9 cellular contexts compared by ENCODE assay signal in genomic region chr17:43791589-43791988, GRCh38. TPM values are rescaled to one million over a fixed set of nuclear protein-coding genes. Genes with fewer than 3 reads are reported as not detected.
DNase-seq lines count a peak whose midpoint lies in the region; ATAC-seq and TF ChIP-seq lines count a peak whose summit lies in the region.
"Had no signal": no experiment of that assay in that cellular context is flagged by ENCODE, and none has a peak within 500 bp of the region (broad histone marks: within the 10 kb centered on the region; RNA-seq: fewer than 3 reads in every experiment).

No MANE protein-coding gene starts in this region.

- intact Hi-C loops in HCT116 (cut with micrococcal nuclease) (no loop called here), PC-9 (cut with micrococcal nuclease; ENCODE audit: unreplicated experiment) (no loop called here)
- intact Hi-C loops in activated CD4-positive, alpha-beta memory T cell treated with anti-CD3 and anti-CD28 coated beads for 36 hours (cut with micrococcal nuclease) = no loop called here

- peak overlapping the region; percentile 23; the same call in 1 of the 2 replicates for H3K9ac ChIP-seq in HCT116 (ENCODE audit: low read length)

- DNase-seq in AG08395 (ENCODE audit: low spot score) (peak; percentile 41), HCT116 (ENCODE audit: low read depth, low spot score) (peak; percentile 82), PC-9 (peak; percentile 11 to 71), fibroblast of pulmonary artery (ENCODE audit: low read depth) (peak; percentile 58), osteocyte (ENCODE audit: extremely low spot score, unreplicated experiment) (no peak), CD1c-positive myeloid dendritic cell (ENCODE audit: extremely low spot score) (no peak)
- no peak for DNase-seq in activated CD4-positive, alpha-beta memory T cell treated with anti-CD3 and anti-CD28 coated beads for 36 hours
- DNase-seq in activated T-cell treated with anti-CD3 and anti-CD28 coated beads, Interleukin-2, amount 50 U/mL, for 48 hours = no peak

- H3K4me2 ChIP-seq in HCT116 (ENCODE audit: low read length) (peak overlapping the region; percentile 65), PC-9 (peak overlapping the region; percentile 27; the same call in 1 of the 2 replicates)

- no peaks in the 10 kb centered on the region for H3K36me3 Mint-ChIP-seq in activated CD4-positive, alpha-beta memory T cell treated with anti-CD3 and anti-CD28 coated beads for 36 hours
- H3K36me3 Mint-ChIP-seq in osteocyte (ENCODE audit: unreplicated experiment) = peaks cover 3% of the 10 kb centered on the region

- CTCF ChIA-PET in HCT116 (lab: Charles Lee) = interaction anchor here (3.1 kb wide), 1 partner anchor 49 kb away, joined by 9 read pairs; no protein-coding TSS in a partner anchor
- CTCF ChIA-PET in PC-9 (lab: Charles Lee) = interaction anchor here (0.6 kb wide), 1 partner anchor 51 kb away, joined by 4 read pairs; no protein-coding TSS in a partner anchor
- CTCF ChIA-PET in activated CD4-positive, alpha-beta memory T cell treated with anti-CD3 and anti-CD28 coated beads for 36 hours (lab: Charles Lee) = no interaction called here

- H3K27me3 ChIP-seq in HCT116 (ENCODE audit: insufficient read depth, low read length) (no peaks in the 10 kb centered on the region), PC-9 (ENCODE audit: insufficient read depth, low read depth) (peaks cover 16% of the 10 kb centered on the region; the same call in 1 of the 2 replicates)

- H3K4me1 Mint-ChIP-seq in activated CD4-positive, alpha-beta memory T cell treated with anti-CD3 and anti-CD28 coated beads for 36 hours (ENCODE audit: low read depth) = peaks cover 7% of the 10 kb centered on the region
- H3K4me1 Mint-ChIP-seq in osteocyte (ENCODE audit: unreplicated experiment) = no peaks in the 10 kb centered on the region

- no peaks in the 10 kb centered on the region for H4K20me1 ChIP-seq in HCT116 (ENCODE audit: insufficient read depth)
- H4K20me1 ChIP-seq in PC-9 (ENCODE audit: insufficient read depth) = no peaks in the 10 kb centered on the region

- peak overlapping the region; percentile 9 to 35; a peak in 3 of 4 replicates for H3K4me3 ChIP-seq in HCT116 (replicated peaks in 1 of 2; ENCODE audit: low read depth in 1 of 2, low read length in 2 of 2)
- no peak overlapping the region for H3K4me3 ChIP-seq in PC-9
- H3K4me3 ChIP-seq in fibroblast of pulmonary artery (replicated peaks; ENCODE audit: low read depth, low read length) = no peak overlapping the region

- TF ChIP-seq RAD21 in HCT116 (IDR thresholded peaks at IDR 0.05; ENCODE audit: low read depth) = no peak

- H3K27ac ChIP-seq in HCT116 (ENCODE audit: low read depth, low read length) (peak overlapping the region; percentile 27; the same call in 1 of the 2 replicates), PC-9 (no peak overlapping the region)

- RAD21 ChIA-PET in HCT116 (lab: Charles Lee; ENCODE audit: low non-redundant PET in 1 of 2, low total read pairs in 2 of 2, uncharacterized antibody in 2 of 2, unreplicated experiment in 2 of 2) = no interaction called here

- H3K27me3 Mint-ChIP-seq in activated CD4-positive, alpha-beta memory T cell treated with anti-CD3 and anti-CD28 coated beads for 36 hours = peaks cover 6% of the 10 kb centered on the region
- H3K27me3 Mint-ChIP-seq in osteocyte (ENCODE audit: unreplicated experiment) = peaks cover 21% of the 10 kb centered on the region

- POLR2A ChIA-PET in HCT116 (lab: Charles Lee) = no interaction called here
- POLR2A ChIA-PET in PC-9 (lab: Charles Lee; ENCODE audit: unreplicated experiment) = no interaction called here
- POLR2A ChIA-PET in activated CD4-positive, alpha-beta memory T cell treated with anti-CD3 and anti-CD28 coated beads for 36 hours (lab: Charles Lee) = no interaction called here

- no peaks in the 10 kb centered on the region for H3K9me2 ChIP-seq in HCT116 (ENCODE audit: insufficient read depth)
- no peaks in the 10 kb centered on the region for H3K9me2 ChIP-seq in PC-9 (ENCODE audit: insufficient read depth)

- ATAC-seq in HCT116 = peak; percentile 95

- H3K4me1 ChIP-seq in HCT116 (ENCODE audit: control insufficient read depth in 1 of 2, insufficient read depth in 2 of 2, low read length in 2 of 2) = peaks cover 10 to 12% of the 10 kb centered on the region in 2 experiments
- no peaks in the 10 kb centered on the region; the same call in 1 of the 2 replicates for H3K4me1 ChIP-seq in PC-9 (replicated peaks; ENCODE audit: insufficient read depth)

- H2AFZ ChIP-seq in HCT116 (ENCODE audit: low read depth, low read length, poor library complexity, severe bottlenecking) (peak overlapping the region; percentile 82), PC-9 (no peak overlapping the region)

- no peaks in the 10 kb centered on the region for H3F3A ChIP-seq in PC-9 (ENCODE audit: insufficient read depth, low read depth)

- H3K27ac Mint-ChIP-seq in activated CD4-positive, alpha-beta memory T cell treated with anti-CD3 and anti-CD28 coated beads for 36 hours = no peak overlapping the region
- no peak overlapping the region for H3K27ac Mint-ChIP-seq in osteocyte (ENCODE audit: unreplicated experiment)

- H3K9me3 Mint-ChIP-seq in activated CD4-positive, alpha-beta memory T cell treated with anti-CD3 and anti-CD28 coated beads for 36 hours = no peaks in the 10 kb centered on the region
- H3K9me3 Mint-ChIP-seq in osteocyte (ENCODE audit: unreplicated experiment) = no peaks in the 10 kb centered on the region

- BruUV-seq in HCT116 (replicated peaks; lab: Mats Ljungman, UMichigan) (no TSS peak), PC-9 (replicated peaks; lab: Mats Ljungman, UMichigan) (no TSS peak)

- H3K4me3 Mint-ChIP-seq in activated CD4-positive, alpha-beta memory T cell treated with anti-CD3 and anti-CD28 coated beads for 36 hours = no peak overlapping the region
- no peak overlapping the region for H3K4me3 Mint-ChIP-seq in osteocyte (ENCODE audit: unreplicated experiment)

- H3K36me3 ChIP-seq in HCT116 (ENCODE audit: control insufficient read depth in 1 of 2, insufficient read depth in 2 of 2, low read length in 2 of 2) (no peaks in the 10 kb centered on the region), PC-9 (ENCODE audit: low read depth) (no peaks in the 10 kb centered on the region)

- H3K9me3 ChIP-seq in HCT116 (ENCODE audit: control insufficient read depth in 1 of 2, insufficient read depth in 1 of 2, low read depth in 1 of 2, low read length in 2 of 2) (no peaks in the 10 kb centered on the region), PC-9 (ENCODE audit: insufficient read depth, low read depth) (no peaks in the 10 kb centered on the region)

- no peak for TF ChIP-seq CTCF in HCT116 (IDR thresholded peaks at IDR 0.05 in 2 of 3, conservative IDR thresholded peaks at IDR 0.05 in 1 of 3; ENCODE audit: borderline replicate concordance in 1 of 3, insufficient read depth in 1 of 3, low read depth in 2 of 3, low read length in 2 of 3)
- no peak for TF ChIP-seq CTCF in PC-9 (conservative IDR thresholded peaks at IDR 0.05)
- no peak for TF ChIP-seq CTCF in fibroblast of pulmonary artery (IDR thresholded peaks at IDR 0.05; ENCODE audit: low read length, missing control alignments)
- no peak for TF ChIP-seq CTCF in osteocyte (IDR thresholded peaks at IDR 0.05)

- no peak for TF ChIP-seq POLR2A in HCT116 (IDR thresholded peaks at IDR 0.05; ENCODE audit: borderline replicate concordance, extremely low read depth, insufficient read depth, insufficient read length)

- H3K79me2 ChIP-seq in HCT116 (ENCODE audit: insufficient read depth, low read length) (no peaks in the 10 kb centered on the region), PC-9 (ENCODE audit: low read depth) (no peaks in the 10 kb centered on the region)

TF ChIP-seq in HCT116, 20 proteins besides CTCF, POLR2A, EP300 and RAD21 (continues in another document):
- TF ChIP-seq ZFX (IDR thresholded peaks at IDR 0.05) = no peak
- TF ChIP-seq EGR1 (IDR thresholded peaks at IDR 0.05; ENCODE audit: low read depth) = no peak
- TF ChIP-seq JUND (IDR thresholded peaks at IDR 0.05) = no peak
- TF ChIP-seq POLR2AphosphoS5 (IDR thresholded peaks at IDR 0.05; ENCODE audit: low read depth, low read length) = peak; percentile 62; the same call in 1 of the 2 replicates
- TF ChIP-seq ELF1 (IDR thresholded peaks at IDR 0.05; ENCODE audit: borderline replicate concordance, low read depth) = peak; percentile 23; the same call in 1 of the 2 replicates
- TF ChIP-seq YY1 (IDR thresholded peaks at IDR 0.05; ENCODE audit: extremely low read depth, insufficient replicate concordance, low read depth, low read length) = peak; percentile 84
- peak; percentile 83 for TF ChIP-seq CBX3 (IDR thresholded peaks at IDR 0.05; ENCODE audit: low read depth)
- peak; percentile 18; the same call in 1 of the 2 replicates for TF ChIP-seq FOSL1 (IDR thresholded peaks at IDR 0.05; ENCODE audit: low read depth)

RNA-seq across cellular contexts. Expression of gene CFAP97D1, which starts 11.4 kb away (rescaled TPM):
- total RNA-seq in HCT116 (2021; ENCODE audit: unreplicated experiment) (0.15 TPM), PC-9 (2021) (not detected in 2 replicates), osteocyte (not detected in 2 replicates)
- polyA plus RNA-seq in HCT116 (2012) = 0.05 TPM in 1 of 2 replicates, not detected in the other
- total RNA-seq in activated CD4-positive, alpha-beta memory T cell treated with anti-CD3 and anti-CD28 coated beads for 36 hours = not detected
- total RNA-seq: glomerular endothelial cell had no signal

RNA-seq across cellular contexts. Expression of gene DUSP3, which starts 12.8 kb away (rescaled TPM):
- total RNA-seq in HCT116 (2021; ENCODE audit: unreplicated experiment) (29.6 TPM), PC-9 (2021) (37.2 and 38.4 TPM in 2 replicates), osteocyte (36.4 and 37.0 TPM in 2 replicates)
- polyA plus RNA-seq in HCT116 (2012) = 17.9 and 19.8 TPM in 2 replicates
- total RNA-seq in activated CD4-positive, alpha-beta memory T cell treated with anti-CD3 and anti-CD28 coated beads for 36 hours = 10 to 100 TPM; 13.8 to 14.8 TPM

RNA-seq across cellular contexts. Expression of gene SOST, which starts 33.0 kb away (rescaled TPM):
- total RNA-seq in HCT116 (2021; ENCODE audit: unreplicated experiment) = not detected
- polyA plus RNA-seq in HCT116 (2012) = not detected in 2 replicates
- not detected in 2 replicates for total RNA-seq in PC-9 (2021)
- not detected for total RNA-seq in activated CD4-positive, alpha-beta memory T cell treated with anti-CD3 and anti-CD28 coated beads for 36 hours
- total RNA-seq in osteocyte = not detected in 2 replicates
- total RNA-seq: glomerular endothelial cell had no signal

RNA-seq across cellular contexts. Expression of gene MPP3, which starts 41.4 kb away (rescaled TPM):
- total RNA-seq in HCT116 (2021; ENCODE audit: unreplicated experiment) = 19.5 TPM
- 11.0 and 12.3 TPM in 2 replicates for polyA plus RNA-seq in HCT116 (2012)
- total RNA-seq in PC-9 (2021) = 17.4 and 22.0 TPM in 2 replicates
- under 1 TPM; 0.41 to 0.62 TPM for total RNA-seq in activated CD4-positive, alpha-beta memory T cell treated with anti-CD3 and anti-CD28 coated beads for 36 hours
- 5.9 and 6.1 TPM in 2 replicates for total RNA-seq in osteocyte

RNA-seq across cellular contexts. Expression of gene CD300LG, which starts 55.4 kb away (rescaled TPM):
- not detected for total RNA-seq in HCT116 (2021; ENCODE audit: unreplicated experiment)
- polyA plus RNA-seq in HCT116 (2012) = not detected in 2 replicates
- not detected in 2 replicates for total RNA-seq in PC-9 (2021)
- not detected for total RNA-seq in activated CD4-positive, alpha-beta memory T cell treated with anti-CD3 and anti-CD28 coated beads for 36 hours
- total RNA-seq in osteocyte = not detected in 2 replicates
- total RNA-seq: glomerular endothelial cell had no signal

Comparison
In these comparisons a context has a peak if more than half of its experiments do, and no peak if none do; other contexts are left out.
1. DNase-seq: peak in AG08395 (single experiment), HCT116 (single experiment), PC-9 (2 of 2) and fibroblast of pulmonary artery (single experiment); none in activated CD4-positive, alpha-beta memory T cell treated with anti-CD3 and anti-CD28 coated beads for 36 hours (single experiment), activated T-cell treated with anti-CD3 and anti-CD28 coated beads, Interleukin-2, amount 50 U/mL, for 48 hours (0 of 2), osteocyte (single experiment) and CD1c-positive myeloid dendritic cell (single experiment).
2. H3K4me3 ChIP-seq: peak in HCT116 (2 of 2); none in PC-9 (single experiment) and fibroblast of pulmonary artery (single experiment).